Comparison of ENCODE assay signal across 8 cellular contexts in the genomic region with DNA sequence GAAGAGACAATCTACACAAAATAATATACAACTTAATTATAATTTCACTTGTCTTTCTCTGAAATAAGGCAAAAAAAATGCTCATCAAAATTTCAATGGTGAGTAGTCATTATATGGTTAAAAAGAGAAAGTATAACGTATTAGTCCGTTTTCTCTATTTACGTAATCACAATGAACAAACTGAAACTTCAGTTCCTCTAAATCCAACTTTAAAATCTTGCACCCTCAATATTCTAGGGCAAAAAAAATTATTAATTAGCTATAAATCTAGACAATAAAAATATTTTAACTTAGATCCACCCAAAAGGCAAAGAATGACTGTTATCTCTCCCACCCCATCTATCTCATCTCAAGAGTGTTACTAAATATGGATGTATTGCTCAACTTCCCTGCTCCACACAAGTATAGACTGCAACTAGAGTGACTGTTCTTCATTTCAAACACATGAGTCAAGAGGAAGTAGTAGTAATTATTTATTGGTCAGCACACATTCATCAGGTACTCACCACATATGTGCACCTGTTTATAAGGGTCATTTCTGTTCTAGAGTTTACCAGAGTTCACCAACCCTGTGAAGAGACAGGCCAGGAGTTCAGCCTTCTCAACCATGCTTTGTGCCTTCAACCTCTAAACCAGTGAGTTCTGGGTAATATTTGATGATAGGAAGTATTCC. TPM values are rescaled to one million over a fixed set of nuclear protein-coding genes. Genes with fewer than 3 reads are reported as not detected.
A peak's percentile ranks its signal among the peaks of the same experiment; 100 is the strongest.
DNase-seq lines count a peak whose midpoint lies in the region; ATAC-seq, FAIRE-seq and TF ChIP-seq lines count a peak whose summit lies in the region.

No MANE protein-coding gene starts in this region.

- WGBS in esophagus squamous epithelium, 2 donors, result 10% methylated on average over 3 of the region's 3 CpGs

- H3K4me1 ChIP-seq in esophagus squamous epithelium (peaks cover 15 to 51% (median 18%) of the 10 kb centered on the region in 3 donors), ascending aorta (peaks cover 0 to 4% of the 10 kb centered on the region in 2 donors)

- H3K9me3 ChIP-seq in esophagus squamous epithelium (no peaks in the 10 kb centered on the region), ascending aorta (no peaks in the 10 kb centered on the region)

- H3K4me3 ChIP-seq in esophagus squamous epithelium, result peak overlapping the region in 3 of 4 donors; percentile 6 to 51 (median 19)
- H3K4me3 ChIP-seq in skeletal muscle cell (ENCODE audit: low read depth, low read length), result peak overlapping the region; percentile 17
- peak overlapping the region in 1 of 2 donors; percentile 44 for H3K4me3 ChIP-seq in ascending aorta

- no peaks in the 10 kb centered on the region for H3K27me3 ChIP-seq in esophagus squamous epithelium
- H3K27me3 ChIP-seq in ascending aorta, result no peaks in the 10 kb centered on the region

- TF ChIP-seq POLR2A in esophagus squamous epithelium (IDR thresholded peaks at IDR 0.05), result no peak

- peak overlapping the region; percentile 64 to 81 (median 70) for H3K27ac ChIP-seq in esophagus squamous epithelium
- H3K27ac ChIP-seq in ascending aorta, result no peak overlapping the region

- ATAC-seq in HG03097 (IDR thresholded peaks at IDR 0.05; ENCODE audit: low FRiP score, unreplicated experiment), result peak; percentile 49

- no peaks in the 10 kb centered on the region for H3K36me3 ChIP-seq in esophagus squamous epithelium
- H3K36me3 ChIP-seq in ascending aorta, result no peaks in the 10 kb centered on the region

- in situ Hi-C loops in G401 (cut with HindIII; ENCODE audit: low sequenced_read_pairs), result no loop called here

- intact Hi-C loops in esophagus squamous epithelium (cut with DNase I) (no loop called here), ascending aorta (cut with DNase I) (no loop called here)

- peak; percentile 51 for DNase-seq in COLO829 (ENCODE audit: low spot score)
- peak; percentile 98 for DNase-seq in RCC 7860 (ENCODE audit: low spot score)
- DNase-seq in esophagus squamous epithelium (lab: John Stamatoyannopoulos, UW), result no peak
- peak; percentile 70 for DNase-seq in skeletal muscle cell (ENCODE audit: low read depth)
- DNase-seq in GM19238 (ENCODE audit: insufficient read length, low spot score), result no peak
- DNase-seq in G401 (ENCODE audit: low spot score), result no peak
- DNase-seq in ascending aorta (ENCODE audit: low spot score in 2 of 2), result no peak

- FAIRE-seq in RCC 7860 (lab: Jason Lieb, UNC), result peak; percentile 94

- TF ChIP-seq CTCF in esophagus squamous epithelium (IDR thresholded peaks at IDR 0.05) (no peak), ascending aorta (IDR thresholded peaks at IDR 0.05) (no peak)

RNA-seq across cellular contexts. Expression of gene STK39, which starts 36.4 kb away (rescaled TPM):
- total RNA-seq in esophagus squamous epithelium, result 10 to 100 TPM; 17.4 to 27.6 (median 20.6) TPM
- total RNA-seq in G401 (2014; rRNA removed; shearing (Covaris generic)), result 0.68 TPM in 1 of 2 replicates, not detected in the other
- 7.5 TPM for total RNA-seq in ascending aorta

Comparison
In these comparisons a context has a peak if more than half of its experiments do, and no peak if none do; other contexts are left out.
1. DNase-seq: peak in COLO829 (single experiment), RCC 7860 (single experiment) and skeletal muscle cell (single experiment); none in esophagus squamous epithelium (single experiment), GM19238 (single experiment), G401 (single experiment) and ascending aorta (0 of 2).
2. H3K27ac ChIP-seq: peak in esophagus squamous epithelium (4 of 4); none in ascending aorta (0 of 2).